ENCODE assay signal across 8 cellular contexts in genomic region chr9:130446111-130446861, GRCh38. TPM values are rescaled to one million over a fixed set of nuclear protein-coding genes. Genes with fewer than 3 reads are reported as not detected.
DNase-seq lines count a peak whose midpoint lies in the region; ATAC-seq and TF ChIP-seq lines count a peak whose summit lies in the region.

No MANE protein-coding gene starts in this region.

- intact Hi-C loops in breast epithelium (cut with DNase I; ENCODE audit: low total_unique reads), result no loop called here

- H3K27ac ChIP-seq in breast epithelium, result peak overlapping the region; percentile 83 to 92
- H3K27ac ChIP-seq in stomach smooth muscle (ENCODE audit: low read length), result peak overlapping the region; percentile 84

- H3K27me3 ChIP-seq in breast epithelium (no peaks in the 10 kb centered on the region), stomach smooth muscle (ENCODE audit: control insufficient read depth in 1 of 2, insufficient read depth in 2 of 2, low read length in 2 of 2) (no peaks in the 10 kb centered on the region)

- H3K4me3 ChIP-seq in AG09309 (ENCODE audit: control insufficient read depth, low read depth, low read length), result peak overlapping the region; percentile 81
- H3K4me3 ChIP-seq in breast epithelium, result peak overlapping the region; percentile 46 to 89 (median 65)
- H3K4me3 ChIP-seq in stomach smooth muscle (ENCODE audit: low read length in 2 of 2), result peak overlapping the region in 1 of 2 donors; percentile 75

- H3K9ac ChIP-seq in stomach smooth muscle (ENCODE audit: low read length in 2 of 2), result peak overlapping the region; percentile 68 to 69

- H3K9me3 ChIP-seq in breast epithelium, result peaks cover 9 to 10% of the 10 kb centered on the region in 2 donors
- H3K9me3 ChIP-seq in stomach smooth muscle (ENCODE audit: control insufficient read depth in 2 of 2, low read length in 2 of 2), result no peaks in the 10 kb centered on the region

- peaks cover 21 to 36% of the 10 kb centered on the region in 2 donors for H3K4me1 ChIP-seq in breast epithelium
- H3K4me1 ChIP-seq in stomach smooth muscle (ENCODE audit: control insufficient read depth, insufficient read depth, low read length), result peaks cover 50% of the 10 kb centered on the region

- TF ChIP-seq CTCF in AG09309 (IDR thresholded peaks at IDR 0.05; ENCODE audit: control insufficient read depth, insufficient read depth, low read depth, low read length, missing control alignments), result no peak
- no peak for TF ChIP-seq CTCF in breast epithelium (IDR thresholded peaks at IDR 0.05)

- TF ChIP-seq RAD21 in Ishikawa (IDR thresholded peaks at IDR 0.05; ENCODE audit: low read depth), result peak; percentile 4; the same call in 1 of the 2 replicates

- H3K36me3 ChIP-seq in breast epithelium (no peaks in the 10 kb centered on the region), stomach smooth muscle (ENCODE audit: control insufficient read depth in 2 of 2, insufficient read depth in 2 of 2, low read length in 2 of 2) (no peaks in the 10 kb centered on the region)

- TF ChIP-seq POLR2A in breast epithelium (IDR thresholded peaks at IDR 0.05), result no peak

- ATAC-seq in HG03457 (IDR thresholded peaks at IDR 0.05; ENCODE audit: unreplicated experiment), result no peak
- ATAC-seq in GM18870 (IDR thresholded peaks at IDR 0.05; ENCODE audit: unreplicated experiment), result no peak

- TF ChIP-seq EP300 in Ishikawa (IDR thresholded peaks at IDR 0.05; ENCODE audit: borderline replicate concordance), result peak; percentile 91

- peak; percentile 80 for DNase-seq in AG09309 (ENCODE audit: low read depth)
- peak; percentile 77 to 81 for DNase-seq in breast epithelium (ENCODE audit: low spot score in 2 of 2)
- peak; percentile 70 for DNase-seq in kidney glomerular epithelial cell (lab: John Stamatoyannopoulos, UW)
- DNase-seq in HT-29 (ENCODE audit: low spot score), result no peak

TF ChIP-seq in Ishikawa, 13 proteins besides CTCF, POLR2A, EP300 and RAD21:
- TF ChIP-seq TCF12 (IDR thresholded peaks at IDR 0.05; ENCODE audit: low read depth) (peak; percentile 95), USF1 (IDR thresholded peaks at IDR 0.05) (0 out of 2 replicates have a peak, but pooled peaks have one; percentile 17), CREB1 (IDR thresholded peaks at IDR 0.05; ENCODE audit: low read depth) (no peak), EGR1 (IDR thresholded peaks at IDR 0.05) (peak; percentile 98), MAX (IDR thresholded peaks at IDR 0.05) (peak; percentile 53; the same call in 1 of the 2 replicates), TEAD4 (IDR thresholded peaks at IDR 0.05) (peak; percentile 71), ZBTB7A (IDR thresholded peaks at IDR 0.05; ENCODE audit: low read depth) (no peak; the same call in 1 of the 2 replicates), REST (IDR thresholded peaks at IDR 0.05; ENCODE audit: low read depth) (no peak), YY1 (IDR thresholded peaks at IDR 0.05; ENCODE audit: low read depth) (no peak), NFIC (IDR thresholded peaks at IDR 0.05) (peak; percentile 90), CEBPB (IDR thresholded peaks at IDR 0.05) (peak; percentile 94), FOXM1 (IDR thresholded peaks at IDR 0.05; ENCODE audit: borderline replicate concordance, low read depth) (peak; percentile 54; the same call in 1 of the 2 replicates), TAF1 (IDR thresholded peaks at IDR 0.05; ENCODE audit: low read depth) (peak; percentile 44; the same call in 1 of the 2 replicates)

RNA-seq across cellular contexts. Expression of gene ASS1, which starts 1.5 kb away (rescaled TPM):
- total RNA-seq in breast epithelium, result 100 to 1,000 TPM; 167 to 514 (median 190) TPM
- 32.8 and 33.5 TPM in 2 replicates for total RNA-seq in HT-29 (2014; rRNA removed; shearing (Covaris generic))
